ENCODE assay signal across 26 cellular contexts in the genomic region with DNA sequence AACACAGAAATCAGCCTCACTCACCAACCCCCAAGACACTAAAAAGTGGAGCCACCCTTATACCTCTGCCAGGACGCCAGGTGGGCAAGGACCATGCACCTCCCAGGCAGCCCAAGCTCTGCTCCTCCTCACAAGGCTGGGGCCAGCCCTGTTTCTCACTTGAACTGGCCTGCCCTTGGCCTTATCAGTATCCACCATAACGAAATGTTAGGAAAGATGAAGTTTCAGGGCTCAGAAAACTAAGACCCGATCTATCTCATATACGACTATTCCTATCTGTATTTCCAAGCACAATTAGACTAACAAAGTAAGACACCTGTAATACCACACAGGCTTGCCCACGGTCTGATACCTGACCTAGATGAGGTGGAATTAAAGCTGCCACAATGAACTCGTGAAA. TPM values are rescaled to one million over a fixed set of nuclear protein-coding genes. Genes with fewer than 3 reads are reported as not detected.
DNase-seq lines count a peak whose midpoint lies in the region; ATAC-seq and TF ChIP-seq lines count a peak whose summit lies in the region.
"Had no signal": no experiment of that assay in that cellular context is flagged by ENCODE, and none has a peak within 500 bp of the region (broad histone marks: within the 10 kb centered on the region; RNA-seq: fewer than 3 reads in every experiment).

No MANE protein-coding gene starts in this region.

- BruUV-seq in MCF 10A (replicated peaks; lab: Mats Ljungman, UMichigan) (no TSS peak), mammary epithelial cell (replicated peaks; lab: Mats Ljungman, UMichigan) (no TSS peak)

- H3K4me1 ChIP-seq in mammary epithelial cell (ENCODE audit: insufficient read depth, low read length) (peaks cover 25% of the 10 kb centered on the region), RWPE2 (ENCODE audit: insufficient read depth, poor library complexity, severe bottlenecking) (peaks cover 24% of the 10 kb centered on the region), gastroesophageal sphincter (peaks cover 0 to 95% (median 36%) of the 10 kb centered on the region in 3 donors), skeletal muscle tissue (ENCODE audit: control insufficient read depth in 3 of 3, insufficient read depth in 3 of 3, low read length in 3 of 3) (peaks cover 38 to 66% (median 49%) of the 10 kb centered on the region in 3 donors), suprapubic skin (peaks cover 49% of the 10 kb centered on the region)

- H3K4me2 ChIP-seq in mammary epithelial cell (ENCODE audit: insufficient read depth, low read depth, low read length) = no peak overlapping the region
- H3K4me2 ChIP-seq: A549, BLaER1, PC-9 had no signal

- no peaks in the 10 kb centered on the region for H3K27me3 Mint-ChIP-seq in MCF 10A (ENCODE audit: insufficient read depth, unreplicated experiment)
- H3K27me3 Mint-ChIP-seq: activated CD4-positive, alpha-beta memory T cell treated with anti-CD3 and anti-CD28 coated beads for 36 hours; central memory CD8-positive, alpha-beta T cell had no signal

- POLR2A ChIA-PET in MCF 10A (lab: Yijun Ruan, JAX) = interaction anchor here (2.2 to 3.7 kb wide), 3 partner anchors 11 to 59 kb away, joined by 11 to 40 read pairs (median 28); a partner anchor contains a TSS

- intact Hi-C loops in MCF 10A (cut with micrococcal nuclease) (no loop called here), mammary epithelial cell (cut with micrococcal nuclease) (no loop called here)

- dilution Hi-C loops in mammary epithelial cell (cut with HindIII; ENCODE audit: low sequenced_read_pairs) = no loop called here

- H3K9me3 ChIP-seq in mammary epithelial cell (replicated peaks; ENCODE audit: insufficient read depth, low read length) = no peaks in the 10 kb centered on the region
- no peaks in the 10 kb centered on the region for H3K9me3 ChIP-seq in RWPE2 (ENCODE audit: severe bottlenecking)
- H3K9me3 ChIP-seq in gastroesophageal sphincter = no peaks in the 10 kb centered on the region
- no peaks in the 10 kb centered on the region for H3K9me3 ChIP-seq in skeletal muscle tissue (ENCODE audit: control insufficient read depth in 3 of 3, low read length in 3 of 3)
- H3K9me3 ChIP-seq in suprapubic skin = no peaks in the 10 kb centered on the region
- H3K9me3 ChIP-seq: A549, ascending aorta, BLaER1, SJSA1 had no signal

- H3K4me3 Mint-ChIP-seq in MCF 10A (ENCODE audit: unreplicated experiment) = no peak overlapping the region
- H3K4me3 Mint-ChIP-seq: activated CD4-positive, alpha-beta memory T cell treated with anti-CD3 and anti-CD28 coated beads for 36 hours; central memory CD8-positive, alpha-beta T cell; T-helper 1 cell treated with Interleukin-12 subunit alpha and Interleukin-12 subunit beta and Interleukin-4 antibody, amounts not matched to agents 30 μg/mL and 1 μg/mL, for 36 hours had no signal

- H3K9me3 Mint-ChIP-seq in MCF 10A (ENCODE audit: unreplicated experiment) = no peaks in the 10 kb centered on the region
- H3K9me3 Mint-ChIP-seq: activated CD4-positive, alpha-beta memory T cell treated with anti-CD3 and anti-CD28 coated beads for 36 hours; central memory CD8-positive, alpha-beta T cell; T-helper 1 cell treated with Interleukin-12 subunit alpha and Interleukin-12 subunit beta and Interleukin-4 antibody, amounts not matched to agents 30 μg/mL and 1 μg/mL, for 36 hours had no signal

- TF ChIP-seq EP300 in gastroesophageal sphincter (IDR thresholded peaks at IDR 0.05) (no peak), suprapubic skin (IDR thresholded peaks at IDR 0.05) (no peak)

- H3K79me2 ChIP-seq in mammary epithelial cell (ENCODE audit: insufficient read depth, low read length) = peaks cover 94% of the 10 kb centered on the region

- no peak overlapping the region for H3K4me3 ChIP-seq in mammary epithelial cell (replicated peaks in 1 of 3; ENCODE audit: insufficient read depth in 1 of 3, low read depth in 2 of 3, low read length in 3 of 3)
- no peak overlapping the region for H3K4me3 ChIP-seq in RWPE2 (ENCODE audit: severe bottlenecking)
- H3K4me3 ChIP-seq in gastroesophageal sphincter = no peak overlapping the region
- no peak overlapping the region for H3K4me3 ChIP-seq in skeletal muscle tissue (ENCODE audit: low read length in 3 of 3)
- H3K4me3 ChIP-seq in suprapubic skin = no peak overlapping the region
- H3K4me3 ChIP-seq: A549, ascending aorta, BLaER1, PC-9, SJSA1 had no signal

- H3K36me3 Mint-ChIP-seq in MCF 10A (ENCODE audit: insufficient read depth, unreplicated experiment) = peaks cover 6% of the 10 kb centered on the region

- peak overlapping the region; percentile 99 for H3K27ac Mint-ChIP-seq in MCF 10A (ENCODE audit: low read depth, unreplicated experiment)
- H3K27ac Mint-ChIP-seq: activated CD4-positive, alpha-beta memory T cell treated with anti-CD3 and anti-CD28 coated beads for 36 hours; T-helper 1 cell treated with Interleukin-12 subunit alpha and Interleukin-12 subunit beta and Interleukin-4 antibody, amounts not matched to agents 30 μg/mL and 1 μg/mL, for 36 hours had no signal

- no peak for ATAC-seq in RWPE2 (ENCODE audit: low read depth)
- no peak for ATAC-seq in gastroesophageal sphincter
- no peak for ATAC-seq in HG03354 (IDR thresholded peaks at IDR 0.05; ENCODE audit: poor library complexity, severe bottlenecking, unreplicated experiment)
- ATAC-seq: A549, left colon had no signal

- H2AFZ ChIP-seq in mammary epithelial cell (ENCODE audit: low read depth, low read length) = no peak overlapping the region
- H2AFZ ChIP-seq: PC-9 had no signal

- H3K4me1 Mint-ChIP-seq in MCF 10A (ENCODE audit: insufficient read depth, unreplicated experiment) = peaks cover 16% of the 10 kb centered on the region

- 98% methylated on average over 6 of the region's 6 CpGs for WGBS in mammary epithelial cell (ENCODE audit: low coverage, missing lambda C conversion rate)
- 91 to 96% methylated on average over 5 of the region's 6 CpGs for WGBS in gastroesophageal sphincter (ENCODE audit: low coverage in 1 of 2), 2 donors
- 91% methylated on average over 6 of the region's 6 CpGs for WGBS in suprapubic skin

- H3K27ac ChIP-seq in mammary epithelial cell (ENCODE audit: insufficient read depth, low read depth, low read length) (no peak overlapping the region), RWPE2 (ENCODE audit: poor library complexity, severe bottlenecking) (peak overlapping the region; percentile 50), gastroesophageal sphincter (peak overlapping the region in 3 of 4 donors; percentile 49 to 68 (median 51)), skeletal muscle tissue (ENCODE audit: low read depth, low read length) (peak overlapping the region; percentile 89), suprapubic skin (no peak overlapping the region)
- H3K27ac ChIP-seq: A549, BLaER1, PC-9, SJSA1, VCaP had no signal

- H3K27me3 ChIP-seq in mammary epithelial cell (ENCODE audit: insufficient read depth, low read length) = no peaks in the 10 kb centered on the region
- H3K27me3 ChIP-seq in RWPE2 (ENCODE audit: insufficient read depth, poor library complexity, severe bottlenecking) = no peaks in the 10 kb centered on the region
- no peaks in the 10 kb centered on the region for H3K27me3 ChIP-seq in gastroesophageal sphincter
- no peaks in the 10 kb centered on the region for H3K27me3 ChIP-seq in skeletal muscle tissue (ENCODE audit: control insufficient read depth in 3 of 3, insufficient read depth in 3 of 3, low read length in 3 of 3)
- H3K27me3 ChIP-seq in suprapubic skin = no peaks in the 10 kb centered on the region
- H3K27me3 ChIP-seq: ascending aorta, BLaER1, SJSA1 had no signal

- in situ Hi-C loops in mammary epithelial cell (cut with MboI; ENCODE audit: low sequenced_read_pairs in 2 of 2) = loop anchor here in 1 of 2 donors (25.0 kb wide), 1 partner anchor 814 kb away; a partner anchor contains a TSS

- CTCF ChIA-PET in MCF 10A (lab: Yijun Ruan, JAX) = no interaction called here
- CTCF ChIA-PET in mammary epithelial cell (lab: Charles Lee; ENCODE audit: low non-redundant PET) = no interaction called here

- no peak overlapping the region for H3K9ac ChIP-seq in mammary epithelial cell (ENCODE audit: insufficient read depth, low read length)
- peak overlapping the region in 1 of 3 donors; percentile 33 for H3K9ac ChIP-seq in skeletal muscle tissue (ENCODE audit: low read depth in 1 of 3, low read length in 3 of 3)
- H3K9ac ChIP-seq: BLaER1 had no signal

- no peak for TF ChIP-seq CTCF in MCF 10A (IDR thresholded peaks at IDR 0.05; ENCODE audit: unreplicated experiment)
- no peak for TF ChIP-seq CTCF in mammary epithelial cell (conservative IDR thresholded peaks at IDR 0.05 in 1 of 2, IDR thresholded peaks at IDR 0.05 in 1 of 2; ENCODE audit: extremely low read depth in 1 of 2, insufficient read depth in 1 of 2, low read depth in 1 of 2, low read length in 2 of 2)
- TF ChIP-seq CTCF in RWPE2 (IDR thresholded peaks at IDR 0.05; ENCODE audit: poor library complexity, severe bottlenecking) = no peak
- no peak for TF ChIP-seq CTCF in gastroesophageal sphincter (IDR thresholded peaks at IDR 0.05)
- no peak for TF ChIP-seq CTCF in suprapubic skin (IDR thresholded peaks at IDR 0.05)

- peaks cover 4% of the 10 kb centered on the region for H3K36me3 ChIP-seq in mammary epithelial cell (ENCODE audit: insufficient read depth, low read length)
- H3K36me3 ChIP-seq in RWPE2 (ENCODE audit: low read depth) = 0 out of 2 replicates have a peak, but pooled peaks cover 5% of the 10 kb centered on the region
- H3K36me3 ChIP-seq in gastroesophageal sphincter = no peaks in the 10 kb centered on the region
- peaks cover 0 to 2% (median 2%) of the 10 kb centered on the region in 3 donors for H3K36me3 ChIP-seq in skeletal muscle tissue (ENCODE audit: control insufficient read depth in 3 of 3, insufficient read depth in 3 of 3, low read length in 3 of 3)
- H3K36me3 ChIP-seq in suprapubic skin = no peaks in the 10 kb centered on the region
- H3K36me3 ChIP-seq: ascending aorta had no signal

- DNase-seq in MCF 10A (ENCODE audit: unreplicated experiment) = no peak
- DNase-seq in mammary epithelial cell = no peak
- DNase-seq in RWPE2 (ENCODE audit: low spot score) = peak; percentile 26
- DNase-seq in suprapubic skin (ENCODE audit: low spot score in 2 of 2) = no peak
- DNase-seq in NOMO-1 (lab: John Stamatoyannopoulos, UW; ENCODE audit: unreplicated experiment in 2 of 2) = no peak
- DNase-seq: activated CD4-positive, alpha-beta memory T cell treated with anti-CD3 and anti-CD28 coated beads for 36 hours; activated naive CD4-positive, alpha-beta T cell treated with Interleukin-2 at 50 U/mL for 16 hours; activated T-cell treated with anti-CD3 and anti-CD28 coated beads for 4 hours; GOT3; left colon; midbrain; MV-4-11; NCI-H2029; PC-9; stimulated activated CD4-positive, alpha-beta T cell treated with anti-CD3 and anti-CD28 coated beads, Interleukin-12 subunit alpha, Interleukin-12 subunit beta, amount 100 ng/mL, for 4 hours; stimulated activated CD8-positive, alpha-beta memory T cell treated with anti-CD3 and anti-CD28 coated beads, Interleukin-4, amount 100 ng/mL, for 48 hours had no signal

- H4K20me1 ChIP-seq in mammary epithelial cell (ENCODE audit: insufficient read depth, low read length) = no peaks in the 10 kb centered on the region

- TF ChIP-seq POLR2A in gastroesophageal sphincter (IDR thresholded peaks at IDR 0.05) (no peak), suprapubic skin (IDR thresholded peaks at IDR 0.05) (no peak)

RNA-seq across cellular contexts. Expression of a gene that starts 6.9 kb away (rescaled TPM):
- total RNA-seq in MCF 10A (2022) = 43.2 and 53.9 TPM in 2 replicates
- 10 to 100 TPM; 31.2 to 36.1 TPM for total RNA-seq in mammary epithelial cell
- polyA plus RNA-seq in mammary epithelial cell = 14.5 TPM
- polyA minus RNA-seq in mammary epithelial cell = 25.3 TPM
- 100 to 1,000 TPM in 1 of 4 donors, 10 to 100 TPM in 3; 69.2 to 141 (median 85.1) TPM for total RNA-seq in gastroesophageal sphincter
- total RNA-seq in skeletal muscle tissue = 26.6 TPM
- 10 to 100 TPM; 39.9 to 89.3 (median 53.6) TPM for total RNA-seq in suprapubic skin

RNA-seq across cellular contexts. Expression of a gene that starts 15.5 kb away (rescaled TPM):
- total RNA-seq in MCF 10A (2022) (271 and 348 TPM in 2 replicates), mammary epithelial cell (100 to 1,000 TPM in 1 of 2 donors, 10 to 100 TPM in 1; 78.5 to 104 TPM), gastroesophageal sphincter (10 to 100 TPM; 53.9 to 64.8 (median 57.9) TPM), skeletal muscle tissue (20.9 TPM), suprapubic skin (10 to 100 TPM; 57.8 to 82.0 (median 71.3) TPM)
- 17.9 TPM for polyA plus RNA-seq in mammary epithelial cell
- 48.4 TPM for polyA minus RNA-seq in mammary epithelial cell

RNA-seq across cellular contexts. Expression of a gene that starts 59.5 kb away (rescaled TPM):
- total RNA-seq in MCF 10A (2022) (5.7 and 5.8 TPM in 2 replicates), mammary epithelial cell (1 to 10 TPM; 3.5 to 5.9 TPM), gastroesophageal sphincter (1 to 10 TPM in 3 of 4 donors, under 1 TPM in 1; 0.67 to 4.2 (median 2.2) TPM), skeletal muscle tissue (2.6 TPM), suprapubic skin (10 to 100 TPM in 1 of 4 donors, not detected in 3; 17.5 TPM)
- 3.9 TPM for polyA plus RNA-seq in mammary epithelial cell
- not detected for polyA minus RNA-seq in mammary epithelial cell
- total RNA-seq: ascending aorta had no signal

Comparison
In these comparisons a context has a peak if more than half of its experiments do, and no peak if none do; other contexts are left out.
1. H3K27ac ChIP-seq: peak in RWPE2 (single experiment), gastroesophageal sphincter (3 of 4) and skeletal muscle tissue (single experiment); none in mammary epithelial cell (single experiment) and suprapubic skin (single experiment).